10 cellular contexts compared by ENCODE assay signal in genomic region chr1:202283379-202283844, GRCh38. TPM values are rescaled to one million over a fixed set of nuclear protein-coding genes. Genes with fewer than 3 reads are reported as not detected.
A peak's percentile ranks its signal among the peaks of the same experiment; 100 is the strongest.
DNase-seq lines count a peak whose midpoint lies in the region; ATAC-seq, FAIRE-seq and TF ChIP-seq lines count a peak whose summit lies in the region.
"Had no signal": no experiment of that assay in that cellular context is flagged by ENCODE, and none has a peak within 500 bp of the region (broad histone marks: within the 10 kb centered on the region; RNA-seq: fewer than 3 reads in every experiment).

No MANE protein-coding gene starts in this region.

- H3K4me2 ChIP-seq in smooth muscle cell, result peak overlapping the region; percentile 64

- no peak overlapping the region for H3K9ac ChIP-seq in smooth muscle cell (ENCODE audit: low read depth)

- ATAC-seq in HG02981 (IDR thresholded peaks at IDR 0.05; ENCODE audit: unreplicated experiment), result no peak

- H3K27ac ChIP-seq in smooth muscle cell (ENCODE audit: low read depth), result peak overlapping the region; percentile 51
- H3K27ac ChIP-seq: 22Rv1 had no signal

- H3K4me3 ChIP-seq in bronchial epithelial cell (ENCODE audit: low read depth, low read length) (no peak overlapping the region), smooth muscle cell (no peak overlapping the region)

- H3K79me2 ChIP-seq in smooth muscle cell (ENCODE audit: low read depth), result no peaks in the 10 kb centered on the region

- TF ChIP-seq CTCF in bronchial epithelial cell (IDR thresholded peaks at IDR 0.05; ENCODE audit: insufficient read depth, low read length, severe bottlenecking), result no peak
- no peak for TF ChIP-seq CTCF in smooth muscle cell (IDR thresholded peaks at IDR 0.05; ENCODE audit: borderline replicate concordance, insufficient read depth, poor library complexity, severe bottlenecking)

- peak; percentile 16 for DNase-seq in NCI-H1092 treated with DMSO at 0.1 percent for 48 hours (lab: John Stamatoyannopoulos, UW)
- DNase-seq in NCI-H1092 (lab: John Stamatoyannopoulos, UW), result no peak
- peak; percentile 99 for DNase-seq in NCI-H226
- DNase-seq in bronchial epithelial cell (ENCODE audit: low read depth), result peak; percentile 76
- DNase-seq in smooth muscle cell (lab: John Stamatoyannopoulos, UW; ENCODE audit: unreplicated experiment), result no peak
- DNase-seq in cortex of kidney (lab: John Stamatoyannopoulos, UW), result no peak
- DNase-seq in stimulated activated naive CD4-positive, alpha-beta T cell treated with Interleukin-2 at 50 U/mL for 16 hours (lab: John Stamatoyannopoulos, UW), result no peak

- WGBS in smooth muscle cell (ENCODE audit: low lambda C conversion rate), result 40% methylated on average over 10 of the region's 10 CpGs

- H2AFZ ChIP-seq in smooth muscle cell (ENCODE audit: low read depth), result no peak overlapping the region

- no peaks in the 10 kb centered on the region for H3K36me3 ChIP-seq in bronchial epithelial cell (ENCODE audit: control insufficient read depth, insufficient read depth, low read length)
- H3K36me3 ChIP-seq in smooth muscle cell (ENCODE audit: low read depth), result no peaks in the 10 kb centered on the region

- H4K20me1 ChIP-seq in smooth muscle cell (ENCODE audit: low read depth), result no peaks in the 10 kb centered on the region

- peaks cover 9% of the 10 kb centered on the region for H3K4me1 ChIP-seq in smooth muscle cell (ENCODE audit: low read depth)

- H3K27me3 ChIP-seq in bronchial epithelial cell (ENCODE audit: control insufficient read depth, insufficient read depth, low read length), result no peaks in the 10 kb centered on the region
- H3K27me3 ChIP-seq in smooth muscle cell (ENCODE audit: low read depth), result no peaks in the 10 kb centered on the region

- no peaks in the 10 kb centered on the region for H3K9me3 ChIP-seq in smooth muscle cell (replicated peaks; ENCODE audit: low read depth)

- no peak for FAIRE-seq in bronchial epithelial cell (lab: Jason Lieb, UNC)
- FAIRE-seq: colon had no signal

- H3F3A ChIP-seq in smooth muscle cell (ENCODE audit: low read depth), result no peaks in the 10 kb centered on the region

RNA-seq across cellular contexts. Expression of gene UBE2T, which starts 58.3 kb away (rescaled TPM):
- 1.9 and 4.7 TPM in 2 replicates for total RNA-seq in bronchial epithelial cell
- total RNA-seq in smooth muscle cell, result 17.9 and 26.2 TPM in 2 replicates
- 20.7 and 21.0 TPM in 2 replicates for polyA plus RNA-seq in smooth muscle cell

Comparison
In these comparisons a context has a peak if more than half of its experiments do, and no peak if none do; other contexts are left out.
1. DNase-seq: peak in NCI-H1092 treated with DMSO at 0.1 percent for 48 hours (single experiment), NCI-H226 (single experiment) and bronchial epithelial cell (single experiment); none in NCI-H1092 (single experiment), smooth muscle cell (single experiment), cortex of kidney (single experiment) and stimulated activated naive CD4-positive, alpha-beta T cell treated with Interleukin-2 at 50 U/mL for 16 hours (single experiment).